31 cellular contexts compared by ENCODE assay signal in genomic region chr10:98567396-98567795, GRCh38.
"Had no signal": no experiment of that assay in that cellular context is flagged by ENCODE, and none has a peak within 500 bp of the region (broad histone marks: within the 10 kb centered on the region; RNA-seq: fewer than 3 reads in every experiment).

No MANE protein-coding gene starts in this region.

- H3K27me3 ChIP-seq: colonic mucosa, foreskin keratinocyte, heart right ventricle, ovary, right lobe of liver, stomach, thyroid gland had no signal

- H3K4me3 Mint-ChIP-seq: central memory CD8-positive, alpha-beta T cell; dendritic cell treated with granulocyte-macrophage colony-stimulating factor and Interleukin-4, amounts not matched to agents 40 ng/mL and 50 ng/mL, for 4 days; endodermal cell; memory B cell; mesothelial cell of epicardium; naive B cell; natural killer cell treated with Interleukin-12 subunit alpha and Interleukin-12 subunit beta and Interleukin-15 and Interleukin-18, amount 100 ng/mL, for 72 hours; stimulated activated effector memory CD8-positive, alpha-beta T cell treated with anti-CD3 and anti-CD28 coated beads, Interleukin-12 subunit alpha, Interleukin-12 subunit beta, amount 100 ng/mL, for 72 hours; type B pancreatic cell had no signal

- H3K27ac Mint-ChIP-seq: dendritic cell treated with granulocyte-macrophage colony-stimulating factor and Interleukin-4, amounts not matched to agents 40 ng/mL and 50 ng/mL, for 4 days; endodermal cell; memory B cell; mesothelial cell of epicardium; naive B cell; natural killer cell treated with Interleukin-12 subunit alpha and Interleukin-12 subunit beta and Interleukin-15 and Interleukin-18, amount 100 ng/mL, for 72 hours; stimulated activated effector memory CD8-positive, alpha-beta T cell treated with anti-CD3 and anti-CD28 coated beads, Interleukin-12 subunit alpha, Interleukin-12 subunit beta, amount 100 ng/mL, for 72 hours; type B pancreatic cell had no signal

- H3K4me1 ChIP-seq: colonic mucosa, foreskin keratinocyte, psoas muscle, right lobe of liver, thyroid gland had no signal

- H3K9me3 ChIP-seq: colonic mucosa, heart right ventricle, mucosa of descending colon, ovary, psoas muscle, right lobe of liver, stomach, thyroid gland had no signal

- H3K9me3 Mint-ChIP-seq: central memory CD8-positive, alpha-beta T cell; dendritic cell treated with granulocyte-macrophage colony-stimulating factor and Interleukin-4, amounts not matched to agents 40 ng/mL and 50 ng/mL, for 4 days; endodermal cell; memory B cell; mesothelial cell of epicardium; naive B cell; natural killer cell treated with Interleukin-12 subunit alpha and Interleukin-12 subunit beta and Interleukin-15 and Interleukin-18, amount 100 ng/mL, for 72 hours; stimulated activated effector memory CD8-positive, alpha-beta T cell treated with anti-CD3 and anti-CD28 coated beads, Interleukin-12 subunit alpha, Interleukin-12 subunit beta, amount 100 ng/mL, for 72 hours; type B pancreatic cell had no signal

- DNase-seq: colonic mucosa; effector CD8-positive, alpha-beta T cell; endodermal cell; foreskin keratinocyte; glutamatergic neuron; heart right ventricle; hippocampal formation; left colon; mucosa of descending colon; naive B cell; occipital lobe; ovary; posterior cingulate gyrus; psoas muscle; right lobe of liver; stimulated activated CD4-positive, alpha-beta T cell treated with anti-CD3 and anti-CD28 coated beads, Interleukin-2, amount 100 ng/mL, for 24 hours; stimulated activated CD4-positive, alpha-beta T cell treated with anti-CD3 and anti-CD28 coated beads, Interleukin-4, amount 100 ng/mL, for 24 hours; stimulated activated naive CD4-positive, alpha-beta T cell treated with Interleukin-2 at 50 U/mL for 16 hours; stomach; thyroid gland had no signal

- ATAC-seq: esophagus mucosa; foreskin keratinocyte; left colon; mucosa of descending colon; psoas muscle; right lobe of liver; stimulated activated effector memory CD8-positive, alpha-beta T cell treated with anti-CD3 and anti-CD28 coated beads, Interleukin-12 subunit alpha, Interleukin-12 subunit beta, amount 100 ng/mL, for 72 hours had no signal

- H3K4me3 ChIP-seq: colonic mucosa, heart right ventricle, lung, mucosa of descending colon, ovary, psoas muscle, right lobe of liver, smooth muscle cell, stomach, thyroid gland had no signal

- H3K27ac ChIP-seq: colonic mucosa, epithelial cell of prostate, foreskin keratinocyte, heart right ventricle, ovary, psoas muscle, right lobe of liver, stomach, thyroid gland had no signal

- H3K4me1 Mint-ChIP-seq: central memory CD8-positive, alpha-beta T cell; memory B cell; naive B cell; stimulated activated effector memory CD8-positive, alpha-beta T cell treated with anti-CD3 and anti-CD28 coated beads, Interleukin-12 subunit alpha, Interleukin-12 subunit beta, amount 100 ng/mL, for 72 hours had no signal

- H3K36me3 ChIP-seq: colonic mucosa, heart right ventricle, ovary, right lobe of liver, stomach, thyroid gland had no signal

- H3K36me3 Mint-ChIP-seq: memory B cell; mesothelial cell of epicardium; naive B cell; natural killer cell treated with Interleukin-12 subunit alpha and Interleukin-12 subunit beta and Interleukin-15 and Interleukin-18, amount 100 ng/mL, for 72 hours; stimulated activated effector memory CD8-positive, alpha-beta T cell treated with anti-CD3 and anti-CD28 coated beads, Interleukin-12 subunit alpha, Interleukin-12 subunit beta, amount 100 ng/mL, for 72 hours had no signal
